In the genomic region with DNA sequence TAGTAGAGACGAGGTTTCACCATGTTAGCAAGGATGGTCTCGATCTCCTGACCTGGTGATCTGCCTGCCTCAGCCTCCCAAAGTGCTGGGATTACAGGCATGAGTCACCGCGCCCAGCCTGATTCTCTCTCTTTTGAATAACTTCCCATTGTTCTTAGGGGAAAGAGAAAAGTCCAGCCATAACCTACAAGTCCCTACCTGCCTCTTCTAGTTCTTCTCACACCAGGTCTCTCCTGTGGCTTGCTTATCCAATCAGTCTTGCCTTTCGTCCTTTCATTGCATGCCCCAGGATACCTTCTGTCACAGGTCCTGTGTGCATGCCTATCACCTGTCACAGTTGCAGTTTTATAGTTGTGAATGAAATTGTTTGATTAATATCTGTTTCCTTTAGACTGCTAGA, we compare ENCODE assay signal across 26 cellular contexts.
"Had no signal": no experiment of that assay in that cellular context is flagged by ENCODE, and none has a peak within 500 bp of the region (broad histone marks: within the 10 kb centered on the region; RNA-seq: fewer than 3 reads in every experiment).

No MANE protein-coding gene starts in this region.

- H3K36me3 ChIP-seq: left ventricle myocardium inferior, ovary, right atrium auricular region, right lobe of liver, tibial nerve, vagina had no signal

- H3K27ac ChIP-seq: left ventricle myocardium inferior, ovary, right atrium auricular region, right lobe of liver, tibial nerve, vagina had no signal

- H3K4me1 Mint-ChIP-seq: immature natural killer cell; memory B cell; naive thymus-derived CD4-positive, alpha-beta T cell; stimulated activated memory B cell treated with anti-CD40 and anti-IgM and Interleukin-4, amounts not matched to agents 10 μg/mL and 1 μg/mL and 100 μg/mL, for 72 hours; stimulated activated naive CD8-positive, alpha-beta T cell treated with anti-CD3 and anti-CD28 coated beads, Interleukin-15, amount 100 ng/mL, for 72 hours had no signal

- H3K9me3 ChIP-seq: left ventricle myocardium inferior, mucosa of descending colon, ovary, right atrium auricular region, right lobe of liver, tibial nerve, vagina had no signal

- FAIRE-seq: islet of Langerhans had no signal

- H3K4me1 ChIP-seq: right lobe of liver, tibial nerve, vagina had no signal

- H3K36me3 Mint-ChIP-seq: immature natural killer cell; memory B cell; natural killer cell treated with Interleukin-12 subunit alpha and Interleukin-12 subunit beta and Interleukin-15 and Interleukin-18, amount 100 ng/mL, for 72 hours; stimulated activated memory B cell treated with anti-CD40 and anti-IgM and Interleukin-4, amounts not matched to agents 10 μg/mL and 1 μg/mL and 100 μg/mL, for 72 hours; type B pancreatic cell had no signal

- DNase-seq: hypothalamus; immature natural killer cell; left ventricle myocardium inferior; midbrain; mucosa of descending colon; naive thymus-derived CD4-positive, alpha-beta T cell; ovary; right lobe of liver; stimulated activated CD4-positive, alpha-beta T cell treated with anti-CD3 and anti-CD28 coated beads, Interleukin-1b, Interleukin-23, amount 100 ng/mL, for 48 hours; stimulated activated CD4-positive, alpha-beta T cell treated with anti-CD3 and anti-CD28 coated beads, Interleukin-2, amount 100 ng/mL, for 48 hours; stimulated activated CD4-positive, alpha-beta T cell treated with anti-CD3 and anti-CD28 coated beads, Interleukin-4, amount 100 ng/mL, for 4 hours; stimulated activated CD8-positive, alpha-beta memory T cell treated with anti-CD3 and anti-CD28 coated beads, Interleukin-4, amount 100 ng/mL, for 48 hours; stimulated activated naive CD4-positive, alpha-beta T cell treated with Interleukin-2 at 50 U/mL for 16 hours; stimulated activated naive CD8-positive, alpha-beta T cell treated with anti-CD3 and anti-CD28 coated beads, Interleukin-15, amount 100 ng/mL, for 72 hours; substantia nigra had no signal

- H3K27ac Mint-ChIP-seq: immature natural killer cell; memory B cell; naive thymus-derived CD4-positive, alpha-beta T cell; natural killer cell treated with Interleukin-12 subunit alpha and Interleukin-12 subunit beta and Interleukin-15 and Interleukin-18, amount 100 ng/mL, for 72 hours; progenitor cell of endocrine pancreas; stimulated activated memory B cell treated with anti-CD40 and anti-IgM and Interleukin-4, amounts not matched to agents 10 μg/mL and 1 μg/mL and 100 μg/mL, for 72 hours; stimulated activated naive CD8-positive, alpha-beta T cell treated with anti-CD3 and anti-CD28 coated beads, Interleukin-15, amount 100 ng/mL, for 72 hours; type B pancreatic cell had no signal

- H3K4me3 ChIP-seq: left ventricle myocardium inferior, lung, mucosa of descending colon, ovary, right atrium auricular region, right lobe of liver, smooth muscle cell, tibial nerve, vagina had no signal

- H3K4me3 Mint-ChIP-seq: immature natural killer cell; memory B cell; naive thymus-derived CD4-positive, alpha-beta T cell; natural killer cell treated with Interleukin-12 subunit alpha and Interleukin-12 subunit beta and Interleukin-15 and Interleukin-18, amount 100 ng/mL, for 72 hours; stimulated activated memory B cell treated with anti-CD40 and anti-IgM and Interleukin-4, amounts not matched to agents 10 μg/mL and 1 μg/mL and 100 μg/mL, for 72 hours; stimulated activated naive CD8-positive, alpha-beta T cell treated with anti-CD3 and anti-CD28 coated beads, Interleukin-15, amount 100 ng/mL, for 72 hours; type B pancreatic cell had no signal

- H3K4me2 ChIP-seq: smooth muscle cell had no signal

- H3K27me3 ChIP-seq: ovary, right atrium auricular region, right lobe of liver, tibial nerve, vagina had no signal

- H3K9me3 Mint-ChIP-seq: immature natural killer cell; memory B cell; natural killer cell treated with Interleukin-12 subunit alpha and Interleukin-12 subunit beta and Interleukin-15 and Interleukin-18, amount 100 ng/mL, for 72 hours; stimulated activated naive CD8-positive, alpha-beta T cell treated with anti-CD3 and anti-CD28 coated beads, Interleukin-15, amount 100 ng/mL, for 72 hours had no signal

- H3K27me3 Mint-ChIP-seq: stimulated activated memory B cell treated with anti-CD40 and anti-IgM and Interleukin-4, amounts not matched to agents 10 μg/mL and 1 μg/mL and 100 μg/mL, for 72 hours had no signal
